ENCODE assay signal across 6 cellular contexts in the genomic region with DNA sequence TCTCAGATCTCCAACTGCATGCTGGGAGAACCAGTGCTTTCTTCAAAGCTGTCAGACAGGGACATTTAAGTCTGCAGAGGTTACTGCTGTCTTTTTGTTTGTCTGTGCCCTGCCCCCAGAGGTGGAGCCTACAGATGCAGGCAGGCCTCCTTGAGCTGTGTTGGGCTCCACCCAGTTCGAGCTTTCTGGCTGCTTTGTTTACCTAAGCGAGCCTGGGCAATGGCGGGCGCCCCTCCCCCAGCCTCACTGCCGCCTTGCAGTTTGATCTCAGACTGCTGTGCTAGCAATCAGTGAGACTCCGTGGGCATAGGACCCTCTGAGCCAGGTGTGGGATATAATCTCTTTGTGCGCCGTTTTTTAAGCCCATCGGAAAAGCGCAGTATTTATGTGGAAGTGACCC. TPM values are rescaled to one million over a fixed set of nuclear protein-coding genes. Genes with fewer than 3 reads are reported as not detected.
"Had no signal": no experiment of that assay in that cellular context is flagged by ENCODE, and none has a peak within 500 bp of the region (broad histone marks: within the 10 kb centered on the region; RNA-seq: fewer than 3 reads in every experiment).

No MANE protein-coding gene starts in this region.

RNA-seq across cellular contexts. Expression of gene HTN3, which starts 9.3 kb away (rescaled TPM):
- total RNA-seq: M059J, OCI-LY7, Peyer's patch, Right ventricle myocardium superior, SJSA1 had no signal
- polyA plus RNA-seq: SK-N-SH had no signal

RNA-seq across cellular contexts. Expression of gene STATH, which starts 23.2 kb away (rescaled TPM):
- total RNA-seq: M059J, OCI-LY7, Peyer's patch, Right ventricle myocardium superior, SJSA1 had no signal
- polyA plus RNA-seq: SK-N-SH had no signal

RNA-seq across cellular contexts. Expression of gene HTN1, which starts 31.2 kb away (rescaled TPM):
- total RNA-seq: M059J, OCI-LY7, Peyer's patch, Right ventricle myocardium superior, SJSA1 had no signal
- polyA plus RNA-seq: SK-N-SH had no signal

RNA-seq across cellular contexts. Expression of gene CSN2, which starts 53.5 kb away (rescaled TPM):
- total RNA-seq: M059J, OCI-LY7, Peyer's patch, Right ventricle myocardium superior, SJSA1 had no signal
- polyA plus RNA-seq: SK-N-SH had no signal
